Comparison of ENCODE assay signal across 36 cellular contexts in genomic region chr20:12982098-12982497, GRCh38.
"Had no signal": no experiment of that assay in that cellular context is flagged by ENCODE, and none has a peak within 500 bp of the region (broad histone marks: within the 10 kb centered on the region; RNA-seq: fewer than 3 reads in every experiment).

No MANE protein-coding gene starts in this region.

- H3K27me3 Mint-ChIP-seq: activated CD8-positive, alpha-beta memory T cell treated with anti-CD3 and anti-CD28 coated beads, Interleukin-2, amount 10 ng/mL, durations not matched to agents 7 days and 5 days; activated naive CD8-positive, alpha-beta T cell treated with anti-CD3 and anti-CD28 coated beads, Interleukin-2, amount 50 U/mL, for 24 hours; effector memory CD8-positive, alpha-beta T cell had no signal

- H3K27ac Mint-ChIP-seq: activated CD4-positive, alpha-beta memory T cell treated with anti-CD3 and anti-CD28 coated beads for 36 hours; activated CD4-positive, alpha-beta T cell treated with anti-CD3 and anti-CD28 coated beads for 36 hours; activated CD4-positive, alpha-beta T cell treated with anti-CD3 and anti-CD28 coated beads, Interleukin-2, amount 10 ng/mL, durations not matched to agents 24 days and 14 days; activated CD8-positive, alpha-beta memory T cell treated with anti-CD3 and anti-CD28 coated beads, Interleukin-2, amount 10 ng/mL, durations not matched to agents 7 days and 5 days; activated CD8-positive, alpha-beta T cell treated with anti-CD3 and anti-CD28 coated beads, Interleukin-2, amount 10 ng/mL, durations not matched to agents 7 days and 5 days; activated naive CD4-positive, alpha-beta T cell treated with anti-CD3 and anti-CD28 coated beads for 36 hours; activated naive CD4-positive, alpha-beta T cell treated with anti-CD3 and anti-CD28 coated beads, Interleukin-2, amount 50 U/mL, for 24 hours; activated naive CD8-positive, alpha-beta T cell treated with anti-CD3 and anti-CD28 coated beads for 36 hours; activated naive CD8-positive, alpha-beta T cell treated with anti-CD3 and anti-CD28 coated beads, Interleukin-2, amount 50 U/mL, for 24 hours; activated T-helper 1 cell treated with anti-CD3 and anti-CD28 coated beads, Interleukin-12 subunit alpha, Interleukin-12 subunit beta, Interleukin-2, Interleukin-4 antibody, amounts not matched to agents 30 ng/mL and 10 ng/mL and 1 ng/mL, durations not matched to agents 14 hours and 24 hours and 36 hours; activated T-helper 2 cell treated with anti-CD3 and anti-CD28 coated beads, Interferon-gamma antibody, Interleukin-2, Interleukin-4, amounts not matched to agents 10 μg/mL and 5 μg/mL and 100 μg/mL, durations not matched to agents 14 hours and 24 hours and 36 hours; effector memory CD8-positive, alpha-beta T cell; T-helper 17 cell; T-helper 2 cell treated with Interferon-gamma antibody and Interleukin-4, amounts not matched to agents 5 μg/mL and 100 μg/mL, for 36 hours had no signal

- H3K36me3 ChIP-seq: adrenal gland, esophagus muscularis mucosa, gastrocnemius medialis, WERI-Rb-1 had no signal

- DNase-seq: activated CD4-positive, alpha-beta memory T cell treated with anti-CD3 and anti-CD28 coated beads for 36 hours; activated CD4-positive, alpha-beta T cell treated with anti-CD3 and anti-CD28 coated beads for 36 hours; activated CD4-positive, alpha-beta T cell treated with anti-CD3 and anti-CD28 coated beads, Interleukin-2, amount 10 ng/mL, durations not matched to agents 24 days and 14 days; activated CD4-positive, CD25-positive, alpha-beta regulatory T cell; activated CD4-positive, CD25-positive, alpha-beta regulatory T cell treated with anti-CD3 and anti-CD28 coated beads, Interleukin-2, amount 50 U/mL, for 72 hours; activated CD8-positive, alpha-beta memory T cell treated with anti-CD3 and anti-CD28 coated beads, Interleukin-2, amount 10 ng/mL, durations not matched to agents 7 days and 5 days; activated CD8-positive, alpha-beta memory T cell treated with anti-CD3 and anti-CD28 coated beads, Interleukin-2, amount 50 U/mL, for 4 hours; activated CD8-positive, alpha-beta T cell treated with anti-CD3 and anti-CD28 coated beads, Interleukin-2, amount 10 ng/mL, durations not matched to agents 7 days and 5 days; activated effector memory CD4-positive, alpha-beta T cell treated with anti-CD3 and anti-CD28 coated beads, Interleukin-2, amount 50 U/mL, for 16 hours; activated naive CD4-positive, alpha-beta T cell treated with anti-CD3 and anti-CD28 coated beads for 36 hours; activated naive CD8-positive, alpha-beta T cell treated with anti-CD3 and anti-CD28 coated beads for 36 hours; activated naive CD8-positive, alpha-beta T cell treated with anti-CD3 and anti-CD28 coated beads, Interleukin-2, amount 50 U/mL, for 24 hours; activated T-cell treated with anti-CD3 and anti-CD28 coated beads, Interleukin-2, amount 50 U/mL, for 1 hour; activated T-cell treated with anti-CD3 and anti-CD28 coated beads, Interleukin-2, amount 50 U/mL, for 48 hours; adrenal gland; amygdala; aorta; body of pancreas; caudate nucleus; cortex of kidney; dermis blood vessel endothelial cell; effector CD4-positive, alpha-beta T cell; effector memory CD8-positive, alpha-beta T cell; erythroblast; foreskin keratinocyte; gastrocnemius medialis; glutamatergic neuron; T-helper 1 cell; T-helper 17 cell; T1000; WERI-Rb-1 had no signal

- H3K4me1 Mint-ChIP-seq: activated CD4-positive, alpha-beta T cell treated with anti-CD3 and anti-CD28 coated beads for 36 hours; activated CD4-positive, alpha-beta T cell treated with anti-CD3 and anti-CD28 coated beads, Interleukin-2, amount 10 ng/mL, durations not matched to agents 24 days and 14 days; activated CD8-positive, alpha-beta memory T cell treated with anti-CD3 and anti-CD28 coated beads, Interleukin-2, amount 10 ng/mL, durations not matched to agents 7 days and 5 days; activated naive CD4-positive, alpha-beta T cell treated with anti-CD3 and anti-CD28 coated beads, Interleukin-2, amount 50 U/mL, for 24 hours; activated naive CD8-positive, alpha-beta T cell treated with anti-CD3 and anti-CD28 coated beads, Interleukin-2, amount 50 U/mL, for 24 hours; T-helper 17 cell had no signal

- H3K36me3 Mint-ChIP-seq: activated CD4-positive, alpha-beta memory T cell treated with anti-CD3 and anti-CD28 coated beads for 36 hours; activated CD8-positive, alpha-beta memory T cell treated with anti-CD3 and anti-CD28 coated beads, Interleukin-2, amount 10 ng/mL, durations not matched to agents 7 days and 5 days; activated naive CD4-positive, alpha-beta T cell treated with anti-CD3 and anti-CD28 coated beads, Interleukin-2, amount 50 U/mL, for 24 hours; activated naive CD8-positive, alpha-beta T cell treated with anti-CD3 and anti-CD28 coated beads for 36 hours had no signal

- H3K9me3 ChIP-seq: adrenal gland, body of pancreas, gastrocnemius medialis had no signal

- H3K4me1 ChIP-seq: adrenal gland, body of pancreas, esophagus muscularis mucosa, gastrocnemius medialis had no signal

- ATAC-seq: activated CD4-positive, alpha-beta T cell treated with anti-CD3 and anti-CD28 coated beads for 36 hours; activated CD8-positive, alpha-beta memory T cell treated with anti-CD3 and anti-CD28 coated beads, Interleukin-2, amount 10 ng/mL, durations not matched to agents 7 days and 5 days; activated CD8-positive, alpha-beta T cell treated with anti-CD3 and anti-CD28 coated beads, Interleukin-2, amount 10 ng/mL, durations not matched to agents 7 days and 5 days; activated naive CD8-positive, alpha-beta T cell treated with anti-CD3 and anti-CD28 coated beads, Interleukin-2, amount 50 U/mL, for 24 hours; body of pancreas; effector memory CD8-positive, alpha-beta T cell; foreskin keratinocyte; gastrocnemius medialis; T-helper 17 cell had no signal

- H3K27me3 ChIP-seq: adrenal gland, body of pancreas, esophagus muscularis mucosa, foreskin keratinocyte, gastrocnemius medialis had no signal

- H3K4me3 Mint-ChIP-seq: activated CD4-positive, alpha-beta memory T cell treated with anti-CD3 and anti-CD28 coated beads for 36 hours; activated CD4-positive, alpha-beta T cell treated with anti-CD3 and anti-CD28 coated beads for 36 hours; activated CD4-positive, alpha-beta T cell treated with anti-CD3 and anti-CD28 coated beads, Interleukin-2, amount 10 ng/mL, durations not matched to agents 24 days and 14 days; activated CD8-positive, alpha-beta memory T cell treated with anti-CD3 and anti-CD28 coated beads, Interleukin-2, amount 10 ng/mL, durations not matched to agents 7 days and 5 days; activated CD8-positive, alpha-beta T cell treated with anti-CD3 and anti-CD28 coated beads, Interleukin-2, amount 10 ng/mL, durations not matched to agents 7 days and 5 days; activated naive CD4-positive, alpha-beta T cell treated with anti-CD3 and anti-CD28 coated beads for 36 hours; activated naive CD4-positive, alpha-beta T cell treated with anti-CD3 and anti-CD28 coated beads, Interleukin-2, amount 50 U/mL, for 24 hours; activated naive CD8-positive, alpha-beta T cell treated with anti-CD3 and anti-CD28 coated beads for 36 hours; activated naive CD8-positive, alpha-beta T cell treated with anti-CD3 and anti-CD28 coated beads, Interleukin-2, amount 50 U/mL, for 24 hours; activated T-helper 1 cell treated with anti-CD3 and anti-CD28 coated beads, Interleukin-12 subunit alpha, Interleukin-12 subunit beta, Interleukin-2, Interleukin-4 antibody, amounts not matched to agents 30 ng/mL and 10 ng/mL and 1 ng/mL, durations not matched to agents 14 hours and 24 hours and 36 hours; effector memory CD8-positive, alpha-beta T cell; T-helper 17 cell; T-helper 2 cell treated with Interferon-gamma antibody and Interleukin-4, amounts not matched to agents 5 μg/mL and 100 μg/mL, for 36 hours had no signal

- H3K9me3 Mint-ChIP-seq: activated CD4-positive, alpha-beta memory T cell treated with anti-CD3 and anti-CD28 coated beads for 36 hours; activated CD4-positive, alpha-beta T cell treated with anti-CD3 and anti-CD28 coated beads, Interleukin-2, amount 10 ng/mL, durations not matched to agents 24 days and 14 days; activated naive CD4-positive, alpha-beta T cell treated with anti-CD3 and anti-CD28 coated beads for 36 hours; activated naive CD4-positive, alpha-beta T cell treated with anti-CD3 and anti-CD28 coated beads, Interleukin-2, amount 50 U/mL, for 24 hours; activated naive CD8-positive, alpha-beta T cell treated with anti-CD3 and anti-CD28 coated beads for 36 hours; activated naive CD8-positive, alpha-beta T cell treated with anti-CD3 and anti-CD28 coated beads, Interleukin-2, amount 50 U/mL, for 24 hours; activated T-helper 1 cell treated with anti-CD3 and anti-CD28 coated beads, Interleukin-12 subunit alpha, Interleukin-12 subunit beta, Interleukin-2, Interleukin-4 antibody, amounts not matched to agents 30 ng/mL and 10 ng/mL and 1 ng/mL, durations not matched to agents 14 hours and 24 hours and 36 hours; activated T-helper 2 cell treated with anti-CD3 and anti-CD28 coated beads, Interferon-gamma antibody, Interleukin-2, Interleukin-4, amounts not matched to agents 10 μg/mL and 5 μg/mL and 100 μg/mL, durations not matched to agents 14 hours and 24 hours and 36 hours; T-helper 2 cell treated with Interferon-gamma antibody and Interleukin-4, amounts not matched to agents 5 μg/mL and 100 μg/mL, for 36 hours had no signal

- H3K27ac ChIP-seq: adrenal gland, body of pancreas, esophagus muscularis mucosa, foreskin keratinocyte, gastrocnemius medialis, WERI-Rb-1 had no signal

- H3K4me3 ChIP-seq: adrenal gland, body of pancreas, esophagus muscularis mucosa, gastrocnemius medialis had no signal
